23 cellular contexts compared by ENCODE assay signal in genomic region chr22:22487869-22488597, GRCh38. TPM values are rescaled to one million over a fixed set of nuclear protein-coding genes. Genes with fewer than 3 reads are reported as not detected.
"Had no signal": no experiment of that assay in that cellular context is flagged by ENCODE, and none has a peak within 500 bp of the region (broad histone marks: within the 10 kb centered on the region; RNA-seq: fewer than 3 reads in every experiment).

No MANE protein-coding gene starts in this region.

- H3K4me1 ChIP-seq: left lung, upper lobe of right lung had no signal

- H3K4me3 ChIP-seq: dorsolateral prefrontal cortex, left lung, thoracic aorta, upper lobe of right lung had no signal

- H3K27me3 ChIP-seq: dorsolateral prefrontal cortex, left lung had no signal

- DNase-seq: activated CD4-positive, alpha-beta T cell treated with anti-CD3 and anti-CD28 coated beads for 1 hour; activated CD4-positive, alpha-beta T cell treated with anti-CD3 and anti-CD28 coated beads, Interleukin-2, amount 50 U/mL, for 1 hour; activated naive CD4-positive, alpha-beta T cell; activated naive CD8-positive, alpha-beta T cell treated with anti-CD3 and anti-CD28 coated beads for 36 hours; activated T-cell treated with anti-CD3 and anti-CD28 coated beads, Interleukin-2, amount 50 U/mL, for 4 hours; dorsolateral prefrontal cortex; effector memory CD8-positive, alpha-beta T cell; foreskin melanocyte; immature natural killer cell; kidney glomerular epithelial cell; left lung; retina; stimulated activated CD4-positive, alpha-beta T cell treated with anti-CD3 and anti-CD28 coated beads, Interleukin-4, amount 100 ng/mL, for 24 hours; stimulated activated naive CD4-positive, alpha-beta T cell treated with Interleukin-2 at 50 U/mL for 16 hours; upper lobe of right lung had no signal

- H3K36me3 ChIP-seq: left lung, thoracic aorta, upper lobe of right lung had no signal

- H3K27ac ChIP-seq: dorsolateral prefrontal cortex, left lung, thoracic aorta, upper lobe of right lung had no signal

- ATAC-seq: activated T-cell treated with anti-CD3 and anti-CD28 coated beads, Interleukin-2, amount 50 U/mL, for 4 hours; effector memory CD8-positive, alpha-beta T cell; esophagus mucosa; left lung; natural killer cell treated with Interleukin-12 subunit alpha and Interleukin-12 subunit beta and Interleukin-15 and Interleukin-18, amount 100 ng/mL, for 72 hours; upper lobe of right lung had no signal

- H3K9me3 ChIP-seq: left lung, thoracic aorta, upper lobe of right lung had no signal

RNA-seq across cellular contexts. Expression of gene ZNF280B, which starts 20.5 kb away (rescaled TPM):
- total RNA-seq: thoracic aorta had no signal

RNA-seq across cellular contexts. Expression of gene ZNF280A, which starts 32.0 kb away (rescaled TPM):
- total RNA-seq: activated naive CD8-positive, alpha-beta T cell treated with anti-CD3 and anti-CD28 coated beads for 36 hours; activated T-cell treated with anti-CD3 and anti-CD28 coated beads, Interleukin-2, amount 50 U/mL, for 4 hours; activated T-helper 2 cell treated with anti-CD3 and anti-CD28 coated beads, Interferon-gamma antibody, Interleukin-2, Interleukin-4, amounts not matched to agents 10 μg/mL and 5 μg/mL and 100 μg/mL, durations not matched to agents 14 hours and 24 hours and 36 hours; esophagus mucosa; left lung; lung microvascular endothelial cell; natural killer cell treated with Interleukin-12 subunit alpha and Interleukin-12 subunit beta and Interleukin-15 and Interleukin-18, amount 100 ng/mL, for 72 hours; osteocyte; progenitor cell of endocrine pancreas; thoracic aorta; upper lobe of right lung had no signal
- polyA plus RNA-seq: endothelial cell of umbilical vein, immature natural killer cell had no signal
